In genomic region chr3:173663664-173664063, GRCh38 we compare ENCODE assay signal across 15 cellular contexts.
"Had no signal": no experiment of that assay in that cellular context is flagged by ENCODE, and none has a peak within 500 bp of the region (broad histone marks: within the 10 kb centered on the region; RNA-seq: fewer than 3 reads in every experiment).

No MANE protein-coding gene starts in this region.

- H3K36me3 ChIP-seq: left lung, thyroid gland had no signal

- ATAC-seq: activated CD8-positive, alpha-beta T cell treated with anti-CD3 and anti-CD28 coated beads, Interleukin-2, amount 10 ng/mL, durations not matched to agents 7 days and 5 days; activated T-cell treated with anti-CD3 and anti-CD28 coated beads, Interleukin-2, amount 50 U/mL, for 4 hours; esophagus mucosa; left lung; stimulated activated naive B cell treated with anti-CD40 and anti-IgM and Interleukin-4, amounts not matched to agents 10 μg/mL and 1 μg/mL and 100 μg/mL, for 72 hours had no signal

- DNase-seq: activated CD4-positive, alpha-beta T cell treated with anti-CD3 and anti-CD28 coated beads, Interleukin-2, amount 10 ng/mL, durations not matched to agents 24 days and 14 days; activated CD8-positive, alpha-beta T cell treated with anti-CD3 and anti-CD28 coated beads, Interleukin-2, amount 10 ng/mL, durations not matched to agents 7 days and 5 days; activated naive CD4-positive, alpha-beta T cell treated with anti-CD3 and anti-CD28 coated beads for 36 hours; activated T-cell treated with anti-CD3 and anti-CD28 coated beads, Interleukin-2, amount 50 U/mL, for 4 hours; aorta; effector CD8-positive, alpha-beta T cell; head of caudate nucleus; kidney; left lung; midbrain; nucleus accumbens; stimulated activated naive B cell treated with anti-CD40 and anti-IgM and Interleukin-4, amounts not matched to agents 10 μg/mL and 1 μg/mL and 100 μg/mL, for 72 hours; T1000; thyroid gland had no signal

- H3K27me3 ChIP-seq: left lung, thyroid gland had no signal

- H3K9me3 ChIP-seq: left lung, thyroid gland had no signal

- H3K4me1 ChIP-seq: left lung, thyroid gland had no signal

- H3K27ac ChIP-seq: left lung, thyroid gland had no signal

- H3K4me3 ChIP-seq: left lung, thyroid gland had no signal
